ENCODE assay signal across 27 cellular contexts in the genomic region with DNA sequence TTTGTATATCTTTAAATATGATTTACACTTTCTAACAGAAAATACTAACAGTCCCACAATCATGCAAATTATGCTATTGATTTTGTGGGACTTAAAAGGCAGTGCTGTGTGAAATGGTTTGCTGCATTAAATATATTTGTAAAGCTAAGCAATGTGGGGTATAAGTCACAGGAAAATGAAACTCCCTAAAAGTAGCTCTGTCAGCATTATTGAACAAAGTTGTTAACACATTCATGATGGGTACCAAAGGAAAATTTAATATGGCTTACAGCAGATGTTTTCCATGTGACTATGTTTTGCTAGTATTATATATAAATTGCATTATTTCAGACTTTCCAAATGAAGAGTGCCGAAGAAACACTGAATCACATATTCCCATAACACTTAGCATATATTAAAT.
DNase-seq lines count a peak whose midpoint lies in the region; ATAC-seq, FAIRE-seq and TF ChIP-seq lines count a peak whose summit lies in the region.
"Had no signal": no experiment of that assay in that cellular context is flagged by ENCODE, and none has a peak within 500 bp of the region (broad histone marks: within the 10 kb centered on the region; RNA-seq: fewer than 3 reads in every experiment).

No MANE protein-coding gene starts in this region.

- no peak for TF ChIP-seq RAD21 in HepG2 (CRISPR knock-in tag; IDR thresholded peaks at IDR 0.05)

- no peaks in the 10 kb centered on the region for H3K9me3 Mint-ChIP-seq in WTC11

- H3K36me3 Mint-ChIP-seq in WTC11 = no peaks in the 10 kb centered on the region
- H3K36me3 Mint-ChIP-seq: CD14-positive monocyte; CD4-positive, alpha-beta memory T cell; CD4-positive, CD25-positive, alpha-beta regulatory T cell; CD8-positive, alpha-beta memory T cell had no signal

- WGBS in HepG2 (ENCODE audit: low lambda C conversion rate) = 1% methylated on average over 1 of the region's 1 CpG
- WGBS in right lobe of liver (ENCODE audit: insufficient coverage, low coverage, low lambda C conversion rate, missing lambda C conversion rate) = 36% methylated on average over 1 of the region's 1 CpG
- WGBS in spleen, 5 donors = 78 to 90% (median 83%) methylated on average over 1 of the region's 1 CpG

- no peak for TF ChIP-seq CTCF in HepG2 (CRISPR knock-in tag; IDR thresholded peaks at IDR 0.05)
- TF ChIP-seq CTCF in right lobe of liver (IDR thresholded peaks at IDR 0.05) = no peak
- no peak for TF ChIP-seq CTCF in WTC11 (IDR thresholded peaks at IDR 0.05)
- no peak for TF ChIP-seq CTCF in spleen (IDR thresholded peaks at IDR 0.05 in 8 of 11, conservative IDR thresholded peaks at IDR 0.05 in 3 of 11)

- H3K9me3 ChIP-seq in HepG2 (ENCODE audit: low read length) = no peaks in the 10 kb centered on the region
- no peaks in the 10 kb centered on the region for H3K9me3 ChIP-seq in right lobe of liver
- no peaks in the 10 kb centered on the region for H3K9me3 ChIP-seq in SK-N-MC (ENCODE audit: low read depth, low read length)
- H3K9me3 ChIP-seq in spleen = no peaks in the 10 kb centered on the region
- H3K9me3 ChIP-seq: BE2C, BLaER1 had no signal

- no peak for TF ChIP-seq POLR2A in HepG2 (IDR thresholded peaks at IDR 0.05; ENCODE audit: insufficient read depth in 1 of 2, low read depth in 2 of 2, low read length in 2 of 2)
- no peak for TF ChIP-seq POLR2A in right lobe of liver (IDR thresholded peaks at IDR 0.05)
- no peak for TF ChIP-seq POLR2A in spleen (IDR thresholded peaks at IDR 0.05)

- H3K4me3 Mint-ChIP-seq in WTC11 = no peak overlapping the region
- H3K4me3 Mint-ChIP-seq: CD14-positive monocyte; CD4-positive, alpha-beta memory T cell; CD4-positive, CD25-positive, alpha-beta regulatory T cell; CD8-positive, alpha-beta memory T cell had no signal

- H3K4me1 Mint-ChIP-seq in WTC11 = peaks cover 8% of the 10 kb centered on the region; the same call in 1 of the 2 replicates
- H3K4me1 Mint-ChIP-seq: CD14-positive monocyte; CD4-positive, alpha-beta memory T cell; CD4-positive, CD25-positive, alpha-beta regulatory T cell; CD8-positive, alpha-beta memory T cell had no signal

- no peak for ATAC-seq in HepG2
- no peak for ATAC-seq in right lobe of liver
- no peak for ATAC-seq in WTC11
- no peak for ATAC-seq in stimulated activated naive CD8-positive, alpha-beta T cell treated with anti-CD3 and anti-CD28 coated beads, Interleukin-15, Interleukin-2, amounts not matched to agents 100 U/mL and 50 U/mL, for 24 hours
- ATAC-seq: GM12878 had no signal

- H3K4me3 ChIP-seq in HepG2 (replicated peaks in 1 of 3; ENCODE audit: insufficient read depth in 1 of 3, low read depth in 2 of 3, low read length in 3 of 3) (no peak overlapping the region), right lobe of liver (no peak overlapping the region), SK-N-MC (no peak overlapping the region; the same call in 1 of the 2 replicates), spleen (no peak overlapping the region)
- H3K4me3 ChIP-seq: BLaER1, GM12878 had no signal

- no peak overlapping the region for H3K27ac ChIP-seq in HepG2 (ENCODE audit: extremely low read length, insufficient read depth, low read length)
- H3K27ac ChIP-seq in right lobe of liver = no peak overlapping the region
- H3K27ac ChIP-seq in SK-N-MC = peak overlapping the region; percentile 72
- no peak overlapping the region for H3K27ac ChIP-seq in spleen
- H3K27ac ChIP-seq: 22Rv1, BLaER1 had no signal

- no peak for TF ChIP-seq EP300 in HepG2 (IDR thresholded peaks at IDR 0.05; ENCODE audit: low read depth in 2 of 2, low read length in 2 of 2)
- TF ChIP-seq EP300 in HepG2 (CRISPR knock-in tag; IDR thresholded peaks at IDR 0.05; ENCODE audit: borderline replicate concordance) = no peak

- CTCF ChIA-PET in HepG2 (lab: Yijun Ruan, JAX; ENCODE audit: low intra/inter-chr PET ratio, low total read pairs) (no interaction called here), WTC11 (lab: Charles Lee) (no interaction called here)

- no peak overlapping the region for H3K9ac ChIP-seq in HepG2 (ENCODE audit: insufficient read depth, low read depth, low read length)
- no peak overlapping the region for H3K9ac ChIP-seq in SK-N-MC (ENCODE audit: insufficient read length)
- H3K9ac ChIP-seq: BLaER1 had no signal

- no peaks in the 10 kb centered on the region for H4K20me1 ChIP-seq in HepG2 (ENCODE audit: insufficient read depth, low read length)
- H4K20me1 ChIP-seq: BLaER1 had no signal

- H3K36me3 ChIP-seq in HepG2 (replicated peaks in 1 of 2; ENCODE audit: control insufficient read depth in 1 of 2, insufficient read depth in 2 of 2, low read length in 2 of 2) (no peaks in the 10 kb centered on the region), right lobe of liver (no peaks in the 10 kb centered on the region), SK-N-MC (ENCODE audit: insufficient read depth, low read length) (no peaks in the 10 kb centered on the region), spleen (no peaks in the 10 kb centered on the region)
- H3K36me3 ChIP-seq: BE2C, BLaER1 had no signal

- intact Hi-C loops in HepG2 (cut with micrococcal nuclease; ENCODE audit: unreplicated experiment) = no loop called here
- intact Hi-C loops in right lobe of liver (cut with DNase I) = no loop called here
- intact Hi-C loops in spleen (cut with DNase I; ENCODE audit: low total_unique reads) = no loop called here

- BruUV-seq in HepG2 (replicated peaks; lab: Mats Ljungman, UMichigan) = no TSS peak

- H3K4me1 ChIP-seq in HepG2 (ENCODE audit: insufficient read depth, low read length) (no peaks in the 10 kb centered on the region), right lobe of liver (no peaks in the 10 kb centered on the region), spleen (no peaks in the 10 kb centered on the region)
- H3K4me1 ChIP-seq: BE2C, BLaER1 had no signal

- no peak overlapping the region for H3K27ac Mint-ChIP-seq in WTC11
- H3K27ac Mint-ChIP-seq: CD14-positive monocyte; CD4-positive, alpha-beta memory T cell; CD4-positive, CD25-positive, alpha-beta regulatory T cell; CD8-positive, alpha-beta memory T cell had no signal

- no peaks in the 10 kb centered on the region for H3K27me3 Mint-ChIP-seq in WTC11 (ENCODE audit: low read depth)
- H3K27me3 Mint-ChIP-seq: CD4-positive, alpha-beta memory T cell; CD4-positive, CD25-positive, alpha-beta regulatory T cell; CD8-positive, alpha-beta memory T cell had no signal

- no peaks in the 10 kb centered on the region for H3K79me2 ChIP-seq in HepG2 (ENCODE audit: insufficient read depth, low read length)

- POLR2A ChIA-PET in HepG2 (lab: Yijun Ruan, JAX) = no interaction called here
- POLR2A ChIA-PET in WTC11 (lab: Charles Lee) = no interaction called here

- no peak overlapping the region for H3K4me2 ChIP-seq in HepG2 (ENCODE audit: low read depth, low read length)
- H3K4me2 ChIP-seq: BLaER1 had no signal

- in situ Hi-C loops in HepG2 (cut with HindIII; ENCODE audit: extremely low pct_ligation_motif_present, low pct_unique_long_range_greater_than_20kb) = no loop called here

- H3K27me3 ChIP-seq in HepG2 (ENCODE audit: control insufficient read depth in 1 of 2, insufficient read depth in 2 of 2, low read length in 2 of 2) (no peaks in the 10 kb centered on the region), right lobe of liver (no peaks in the 10 kb centered on the region), spleen (replicated peaks in 1 of 7) (no peaks in the 10 kb centered on the region)
- H3K27me3 ChIP-seq: BE2C, BLaER1 had no signal

- no peak overlapping the region for H2AFZ ChIP-seq in HepG2 (ENCODE audit: low read length)

- DNase-seq in HepG2 (ENCODE audit: low spot score) = no peak
- DNase-seq in right lobe of liver = no peak
- DNase-seq in NCI-H526 (lab: John Stamatoyannopoulos, UW) = peak; percentile 22 to 44
- no peak for DNase-seq in SK-N-MC (ENCODE audit: low read depth, low spot score)
- no peak for DNase-seq in WTC11 (ENCODE audit: low spot score)
- no peak for DNase-seq in spleen
- DNase-seq in stimulated activated naive CD8-positive, alpha-beta T cell treated with anti-CD3 and anti-CD28 coated beads, Interleukin-15, Interleukin-2, amounts not matched to agents 100 U/mL and 50 U/mL, for 24 hours = no peak
- DNase-seq: ACHN; BE2C; C1 segment of cervical spinal cord; CD4-positive, alpha-beta memory T cell; CD4-positive, CD25-positive, alpha-beta regulatory T cell; CD8-positive, alpha-beta memory T cell; COR-L47; DMS 273 treated with DMSO at 0.1 percent for 48 hours; DMS153; DMS53; DMS79; DND-41; EL; GDM1 had no signal

- no peak for FAIRE-seq in HepG2 (lab: Jason Lieb, UNC)
- FAIRE-seq: GM12878, GM12892, GM18507 had no signal

TF ChIP-seq in HepG2, 621 proteins besides CTCF, POLR2A, EP300 and RAD21:
- TF ChIP-seq MAFK (conservative IDR thresholded peaks at IDR 0.05 in 1 of 2, IDR thresholded peaks at IDR 0.05 in 1 of 2; ENCODE audit: low read length in 2 of 2) (peak; percentile 84 to 91), MAFF (IDR thresholded peaks at IDR 0.05; ENCODE audit: low read depth, low read length) (peak; percentile 86)
- TF ChIP-seq, protein P1, sequence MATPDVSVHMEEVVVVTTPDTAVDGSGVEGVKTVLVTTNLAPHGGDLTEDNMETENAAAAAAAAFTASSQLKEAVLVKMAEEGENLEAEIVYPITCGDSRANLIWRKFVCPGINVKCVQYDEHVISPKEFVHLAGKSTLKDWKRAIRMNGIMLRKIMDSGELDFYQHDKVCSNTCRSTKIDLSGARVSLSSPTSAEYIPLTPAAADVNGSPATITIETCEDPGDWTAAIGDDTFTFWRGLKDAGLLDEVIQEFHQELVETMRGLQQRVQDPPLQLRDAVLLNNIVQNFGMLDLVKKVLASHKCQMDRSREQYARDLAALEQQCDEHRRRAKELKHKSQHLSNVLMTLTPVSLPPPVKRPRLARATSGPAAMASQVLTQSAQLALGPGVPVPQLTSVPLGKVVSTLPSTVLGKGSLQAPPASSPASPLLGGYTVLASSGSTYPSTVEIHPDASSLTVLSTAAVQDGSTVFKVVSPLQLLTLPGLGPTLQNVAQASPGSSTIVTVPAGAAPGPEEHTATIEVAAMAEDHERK (CRISPR knock-in tag; IDR thresholded peaks at IDR 0.05; ENCODE audit: low read depth) = no peak

TF ChIP-seq in WTC11, 78 proteins besides CTCF, POLR2A, EP300 and RAD21 (continues in another document):
- TF ChIP-seq FOXK1 (CRISPR knock-in tag; IDR thresholded peaks at IDR 0.05) (no peak), ZNF263 (CRISPR knock-in tag; IDR thresholded peaks at IDR 0.05; ENCODE audit: low read depth) (no peak), CBFB (CRISPR knock-in tag; IDR thresholded peaks at IDR 0.05; ENCODE audit: low read depth) (no peak), NFATC4 (CRISPR knock-in tag; IDR thresholded peaks at IDR 0.05) (no peak), ZNF423 (CRISPR knock-in tag; IDR thresholded peaks at IDR 0.05) (no peak)
- TF ChIP-seq, protein P2, sequence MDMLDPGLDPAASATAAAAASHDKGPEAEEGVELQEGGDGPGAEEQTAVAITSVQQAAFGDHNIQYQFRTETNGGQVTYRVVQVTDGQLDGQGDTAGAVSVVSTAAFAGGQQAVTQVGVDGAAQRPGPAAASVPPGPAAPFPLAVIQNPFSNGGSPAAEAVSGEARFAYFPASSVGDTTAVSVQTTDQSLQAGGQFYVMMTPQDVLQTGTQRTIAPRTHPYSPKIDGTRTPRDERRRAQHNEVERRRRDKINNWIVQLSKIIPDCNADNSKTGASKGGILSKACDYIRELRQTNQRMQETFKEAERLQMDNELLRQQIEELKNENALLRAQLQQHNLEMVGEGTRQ (CRISPR knock-in tag; IDR thresholded peaks at IDR 0.05) = no peak

Comparison
In these comparisons a context has a peak if more than half of its experiments do, and no peak if none do; other contexts are left out.
1. DNase-seq: peak in NCI-H526 (2 of 2); none in HepG2 (single experiment), right lobe of liver (0 of 3), SK-N-MC (single experiment), WTC11 (single experiment), spleen (single experiment) and stimulated activated naive CD8-positive, alpha-beta T cell treated with anti-CD3 and anti-CD28 coated beads, Interleukin-15, Interleukin-2, amounts not matched to agents 100 U/mL and 50 U/mL, for 24 hours (single experiment).